ENCODE assay signal across 19 cellular contexts in the genomic region with DNA sequence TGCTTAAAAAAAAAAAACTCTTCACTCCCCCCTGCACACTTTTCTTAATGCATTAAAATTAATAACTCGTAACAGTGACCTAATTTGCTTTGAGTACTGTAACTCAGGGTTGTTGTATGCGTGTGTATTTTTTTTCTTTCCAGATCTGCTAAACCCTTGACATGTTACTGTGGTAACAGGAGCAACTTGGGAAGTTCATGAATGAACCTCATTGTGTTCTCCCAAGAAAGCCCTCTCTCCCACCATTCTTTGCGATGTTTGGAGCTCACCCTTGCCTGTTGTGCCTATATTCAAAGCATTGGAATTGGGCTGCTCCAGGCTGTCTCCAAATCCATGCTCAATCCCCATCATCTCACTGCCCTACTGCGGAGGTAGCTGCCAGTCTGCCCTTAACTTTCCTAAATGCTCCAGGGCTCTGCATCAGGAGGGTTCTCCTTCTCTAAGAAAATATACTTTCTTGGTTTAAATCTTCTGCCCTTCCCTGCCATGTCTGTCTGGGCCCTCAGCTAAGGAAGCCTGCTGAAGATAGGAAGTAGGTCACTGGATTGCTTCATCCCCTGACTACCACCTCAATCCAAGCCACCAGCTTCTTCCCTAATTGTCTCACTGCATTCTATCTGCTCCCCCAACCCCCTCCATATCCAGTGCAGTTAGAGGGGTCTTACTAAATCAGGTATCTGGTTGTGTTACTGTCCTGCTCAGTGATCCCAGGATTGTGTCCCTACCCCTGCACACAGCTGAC.
A peak's percentile ranks its signal among the peaks of the same experiment; 100 is the strongest.
DNase-seq lines count a peak whose midpoint lies in the region; TF ChIP-seq lines count a peak whose summit lies in the region.
"Had no signal": no experiment of that assay in that cellular context is flagged by ENCODE, and none has a peak within 500 bp of the region (broad histone marks: within the 10 kb centered on the region; RNA-seq: fewer than 3 reads in every experiment).

No MANE protein-coding gene starts in this region.

- H3K27me3 Mint-ChIP-seq in brain (no peaks in the 10 kb centered on the region), neural crest cell (ENCODE audit: low read depth) (no peaks in the 10 kb centered on the region), endothelial cell (ENCODE audit: unreplicated experiment) (peaks cover 2% of the 10 kb centered on the region)
- no peaks in the 10 kb centered on the region for H3K27me3 Mint-ChIP-seq in activated CD4-positive, alpha-beta memory T cell treated with anti-CD3 and anti-CD28 coated beads, Interleukin-2, amount 10 ng/mL, durations not matched to agents 7 days and 5 days

- H3K9me3 Mint-ChIP-seq in brain (peaks cover 12 to 20% (median 20%) of the 10 kb centered on the region in 5 experiments), neural crest cell (no peaks in the 10 kb centered on the region), endothelial cell (ENCODE audit: unreplicated experiment) (no peaks in the 10 kb centered on the region)
- H3K9me3 Mint-ChIP-seq in activated CD4-positive, alpha-beta memory T cell treated with anti-CD3 and anti-CD28 coated beads, Interleukin-2, amount 10 ng/mL, durations not matched to agents 7 days and 5 days, result no peaks in the 10 kb centered on the region

- CTCF ChIA-PET in activated CD4-positive, alpha-beta memory T cell treated with anti-CD3 and anti-CD28 coated beads, Interleukin-2, amount 10 ng/mL, durations not matched to agents 7 days and 5 days (lab: Charles Lee), result no interaction called here

- TF ChIP-seq CTCF in brain (conservative IDR thresholded peaks at IDR 0.05), result no peak
- no peak for TF ChIP-seq CTCF in neural crest cell (conservative IDR thresholded peaks at IDR 0.05)
- TF ChIP-seq CTCF in endothelial cell (IDR thresholded peaks at IDR 0.05; ENCODE audit: unreplicated experiment), result no peak

- DNase-seq in EH (ENCODE audit: low read depth) (peak; percentile 20), NCI-H1048 (lab: John Stamatoyannopoulos, UW) (peak; percentile 44), neural crest cell (ENCODE audit: low read depth, low spot score) (no peak), NAMALWA (ENCODE audit: low spot score) (no peak), endothelial cell (ENCODE audit: low spot score) (no peak)
- no peak for DNase-seq in activated CD4-positive, alpha-beta memory T cell treated with anti-CD3 and anti-CD28 coated beads, Interleukin-2, amount 10 ng/mL, durations not matched to agents 7 days and 5 days
- DNase-seq: activated CD4-positive, alpha-beta T cell treated with anti-CD3 and anti-CD28 coated beads for 1 hour; activated gamma-delta T cell; colonic mucosa; DMS 273 treated with DMSO at 0.1 percent for 48 hours; erythroblast; glutamatergic neuron; H9; mesenchymal stem cell; NCI-H2081 treated with DMSO at 0.1 percent for 48 hours; stimulated activated CD4-positive, alpha-beta T cell treated with anti-CD3 and anti-CD28 coated beads, Interleukin-4, amount 100 ng/mL, for 24 hours; stimulated activated CD8-positive, alpha-beta memory T cell treated with anti-CD3 and anti-CD28 coated beads, Interleukin-4, amount 100 ng/mL, for 48 hours; T-helper 9 cell had no signal

- H3K27ac Mint-ChIP-seq in brain, result peak overlapping the region; percentile 86 to 97 (median 91)
- H3K27ac Mint-ChIP-seq in neural crest cell (ENCODE audit: unreplicated experiment), result peak overlapping the region; percentile 73
- no peak overlapping the region for H3K27ac Mint-ChIP-seq in endothelial cell (ENCODE audit: unreplicated experiment)
- H3K27ac Mint-ChIP-seq in activated CD4-positive, alpha-beta memory T cell treated with anti-CD3 and anti-CD28 coated beads, Interleukin-2, amount 10 ng/mL, durations not matched to agents 7 days and 5 days, result no peak overlapping the region
- H3K27ac Mint-ChIP-seq: H9 had no signal

- H3K4me1 Mint-ChIP-seq in brain (peaks cover 69% of the 10 kb centered on the region), neural crest cell (peaks cover 42% of the 10 kb centered on the region), endothelial cell (ENCODE audit: unreplicated experiment) (no peaks in the 10 kb centered on the region)
- no peaks in the 10 kb centered on the region for H3K4me1 Mint-ChIP-seq in activated CD4-positive, alpha-beta memory T cell treated with anti-CD3 and anti-CD28 coated beads, Interleukin-2, amount 10 ng/mL, durations not matched to agents 7 days and 5 days

- POLR2A ChIA-PET in activated CD4-positive, alpha-beta memory T cell treated with anti-CD3 and anti-CD28 coated beads, Interleukin-2, amount 10 ng/mL, durations not matched to agents 7 days and 5 days (lab: Charles Lee), result no interaction called here

- H3K4me3 Mint-ChIP-seq in brain (peak overlapping the region in 4 of 5 experiments; percentile 12 to 54 (median 36)), neural crest cell (no peak overlapping the region), endothelial cell (ENCODE audit: unreplicated experiment) (no peak overlapping the region)
- no peak overlapping the region for H3K4me3 Mint-ChIP-seq in activated CD4-positive, alpha-beta memory T cell treated with anti-CD3 and anti-CD28 coated beads, Interleukin-2, amount 10 ng/mL, durations not matched to agents 7 days and 5 days
- H3K4me3 Mint-ChIP-seq: H9 had no signal

- peaks cover 19% of the 10 kb centered on the region for H3K36me3 Mint-ChIP-seq in brain
- peaks cover 3% of the 10 kb centered on the region for H3K36me3 Mint-ChIP-seq in neural crest cell (ENCODE audit: low read depth)
- H3K36me3 Mint-ChIP-seq in endothelial cell (ENCODE audit: low read depth, unreplicated experiment), result no peaks in the 10 kb centered on the region
- H3K36me3 Mint-ChIP-seq in activated CD4-positive, alpha-beta memory T cell treated with anti-CD3 and anti-CD28 coated beads, Interleukin-2, amount 10 ng/mL, durations not matched to agents 7 days and 5 days (ENCODE audit: low read depth), result no peaks in the 10 kb centered on the region

Comparison
In these comparisons a context has a peak if more than half of its experiments do, and no peak if none do; other contexts are left out.
1. DNase-seq: peak in EH (single experiment) and NCI-H1048 (single experiment); none in neural crest cell (single experiment), NAMALWA (single experiment), endothelial cell (single experiment) and activated CD4-positive, alpha-beta memory T cell treated with anti-CD3 and anti-CD28 coated beads, Interleukin-2, amount 10 ng/mL, durations not matched to agents 7 days and 5 days (single experiment).
2. H3K27ac Mint-ChIP-seq: peak in brain (5 of 5) and neural crest cell (single experiment); none in endothelial cell (single experiment) and activated CD4-positive, alpha-beta memory T cell treated with anti-CD3 and anti-CD28 coated beads, Interleukin-2, amount 10 ng/mL, durations not matched to agents 7 days and 5 days (single experiment).
3. H3K4me3 Mint-ChIP-seq: peak in brain (4 of 5); none in neural crest cell (single experiment), endothelial cell (single experiment) and activated CD4-positive, alpha-beta memory T cell treated with anti-CD3 and anti-CD28 coated beads, Interleukin-2, amount 10 ng/mL, durations not matched to agents 7 days and 5 days (single experiment).